ENCODE assay signal across 8 cellular contexts in genomic region chr3:159766563-159767185, GRCh38.
A peak's percentile ranks its signal among the peaks of the same experiment; 100 is the strongest.
DNase-seq lines count a peak whose midpoint lies in the region; ATAC-seq and TF ChIP-seq lines count a peak whose summit lies in the region.

No MANE protein-coding gene starts in this region.

- in situ Hi-C loops in Caki2 (cut with HindIII; ENCODE audit: low pct_unique_long_range_greater_than_20kb, low sequenced_read_pairs) = no loop called here
- in situ Hi-C loops in T47D (cut with HindIII; ENCODE audit: low pct_unique_long_range_greater_than_20kb, low sequenced_read_pairs) = no loop called here

- H3K9ac ChIP-seq in Karpas-422 (ENCODE audit: low read length) = no peak overlapping the region

- ATAC-seq in mucosa of descending colon = no peak
- ATAC-seq in GM18502 (IDR thresholded peaks at IDR 0.05; ENCODE audit: poor library complexity, unreplicated experiment) = no peak
- ATAC-seq in HG03139 (IDR thresholded peaks at IDR 0.05; ENCODE audit: unreplicated experiment) = no peak
- no peak for ATAC-seq in GM21619 (IDR thresholded peaks at IDR 0.05; ENCODE audit: unreplicated experiment)

- H2AFZ ChIP-seq in Karpas-422 (ENCODE audit: low read length) = no peak overlapping the region

- DNase-seq in Caki2 (ENCODE audit: low read depth) (peak; percentile 59), LHCN-M2 (ENCODE audit: low read depth) (peak; percentile 46), T47D (ENCODE audit: low read depth in 1 of 2, low spot score in 1 of 2) (peak; percentile 61 to 70), mucosa of descending colon (no peak), Karpas-422 (no peak)

- no peak overlapping the region for H3K27ac ChIP-seq in Karpas-422 (ENCODE audit: low read length)

- TF ChIP-seq CTCF in mucosa of descending colon (IDR thresholded peaks at IDR 0.05) = peak; percentile 10

- intact Hi-C loops in mucosa of descending colon (cut with DNase I, micrococcal nuclease) = no loop called here

- H3K27me3 ChIP-seq in Karpas-422 (ENCODE audit: low read length) = no peaks in the 10 kb centered on the region

- H3K9me3 ChIP-seq in mucosa of descending colon (no peaks in the 10 kb centered on the region), Karpas-422 (ENCODE audit: low read length) (no peaks in the 10 kb centered on the region)

- H3K36me3 ChIP-seq in mucosa of descending colon (ENCODE audit: low read depth) (no peaks in the 10 kb centered on the region), Karpas-422 (ENCODE audit: insufficient read depth, low read length) (no peaks in the 10 kb centered on the region)

- H4K20me1 ChIP-seq in Karpas-422 (ENCODE audit: insufficient read depth, low read depth, low read length) = no peaks in the 10 kb centered on the region

- no peaks in the 10 kb centered on the region for H3K9me2 ChIP-seq in Karpas-422 (replicated peaks; ENCODE audit: insufficient read depth, low read length)

- H3K4me3 ChIP-seq in mucosa of descending colon = no peak overlapping the region
- H3K4me3 ChIP-seq in Karpas-422 (ENCODE audit: low read length) = no peak overlapping the region

- no peak overlapping the region for H3K4me2 ChIP-seq in Karpas-422 (ENCODE audit: low read depth, low read length, poor library complexity, severe bottlenecking)

- no peaks in the 10 kb centered on the region for H3K79me2 ChIP-seq in Karpas-422 (ENCODE audit: low read length)

- H3K4me1 ChIP-seq in mucosa of descending colon (ENCODE audit: low read depth) (peaks cover 8% of the 10 kb centered on the region), Karpas-422 (ENCODE audit: low read length) (peaks cover 4% of the 10 kb centered on the region)

Comparison
In these comparisons a context has a peak if more than half of its experiments do, and no peak if none do; other contexts are left out.
1. DNase-seq: peak in Caki2 (single experiment), LHCN-M2 (single experiment) and T47D (2 of 2); none in mucosa of descending colon (0 of 3) and Karpas-422 (single experiment).